ENCODE assay signal across 9 cellular contexts in genomic region chr11:46307785-46308341, GRCh38. TPM values are rescaled to one million over a fixed set of nuclear protein-coding genes. Genes with fewer than 3 reads are reported as not detected.
"Had no signal": no experiment of that assay in that cellular context is flagged by ENCODE, and none has a peak within 500 bp of the region (broad histone marks: within the 10 kb centered on the region; RNA-seq: fewer than 3 reads in every experiment).

No MANE protein-coding gene starts in this region.

- H3K36me3 ChIP-seq: cardiac muscle cell, esophagus squamous epithelium had no signal

- H3K27me3 Mint-ChIP-seq: stimulated activated naive CD8-positive, alpha-beta T cell treated with anti-CD3 and anti-CD28 coated beads, Interleukin-15, amount 100 ng/mL, for 72 hours had no signal

- H3K9me3 Mint-ChIP-seq: activated CD4-positive, alpha-beta T cell treated with anti-CD3 and anti-CD28 coated beads, Interleukin-2, amount 10 ng/mL, durations not matched to agents 24 days and 14 days; activated naive CD4-positive, alpha-beta T cell treated with anti-CD3 and anti-CD28 coated beads, Interleukin-2, amount 10 ng/mL, durations not matched to agents 7 days and 5 days; activated T-helper 2 cell treated with anti-CD3 and anti-CD28 coated beads, Interferon-gamma antibody, Interleukin-2, Interleukin-4, amounts not matched to agents 10 μg/mL and 5 μg/mL and 100 μg/mL, durations not matched to agents 14 hours and 24 hours and 36 hours; nephron; stimulated activated naive CD8-positive, alpha-beta T cell treated with anti-CD3 and anti-CD28 coated beads, Interleukin-15, amount 100 ng/mL, for 72 hours had no signal

- H3K4me1 ChIP-seq: testis had no signal

- H3K36me3 Mint-ChIP-seq: activated naive CD4-positive, alpha-beta T cell treated with anti-CD3 and anti-CD28 coated beads, Interleukin-2, amount 10 ng/mL, durations not matched to agents 7 days and 5 days had no signal

- H3K27me3 ChIP-seq: cardiac muscle cell, testis had no signal

- H3K27ac ChIP-seq: cardiac muscle cell, esophagus squamous epithelium, testis had no signal

- H3K27ac Mint-ChIP-seq: activated CD4-positive, alpha-beta T cell treated with anti-CD3 and anti-CD28 coated beads, Interleukin-2, amount 10 ng/mL, durations not matched to agents 24 days and 14 days; activated naive CD4-positive, alpha-beta T cell treated with anti-CD3 and anti-CD28 coated beads, Interleukin-2, amount 10 ng/mL, durations not matched to agents 7 days and 5 days; activated T-helper 2 cell treated with anti-CD3 and anti-CD28 coated beads, Interferon-gamma antibody, Interleukin-2, Interleukin-4, amounts not matched to agents 10 μg/mL and 5 μg/mL and 100 μg/mL, durations not matched to agents 14 hours and 24 hours and 36 hours had no signal

- H3K4me3 ChIP-seq: cardiac muscle cell, esophagus squamous epithelium, testis had no signal

- H3K4me3 Mint-ChIP-seq: activated CD4-positive, alpha-beta T cell treated with anti-CD3 and anti-CD28 coated beads, Interleukin-2, amount 10 ng/mL, durations not matched to agents 24 days and 14 days; activated naive CD4-positive, alpha-beta T cell treated with anti-CD3 and anti-CD28 coated beads, Interleukin-2, amount 10 ng/mL, durations not matched to agents 7 days and 5 days; nephron; stimulated activated naive CD8-positive, alpha-beta T cell treated with anti-CD3 and anti-CD28 coated beads, Interleukin-15, amount 100 ng/mL, for 72 hours had no signal

- H3K9me3 ChIP-seq: esophagus squamous epithelium, testis had no signal

- DNase-seq: esophagus squamous epithelium had no signal

RNA-seq across cellular contexts. Expression of gene CREB3L1, which starts 30.4 kb away (rescaled TPM):
- total RNA-seq: activated T-helper 2 cell treated with anti-CD3 and anti-CD28 coated beads, Interferon-gamma antibody, Interleukin-2, Interleukin-4, amounts not matched to agents 10 μg/mL and 5 μg/mL and 100 μg/mL, durations not matched to agents 14 hours and 24 hours and 36 hours had no signal
- polyA plus RNA-seq: mammary epithelial cell had no signal
